1 cellular context compared by ENCODE assay signal in the genomic region with DNA sequence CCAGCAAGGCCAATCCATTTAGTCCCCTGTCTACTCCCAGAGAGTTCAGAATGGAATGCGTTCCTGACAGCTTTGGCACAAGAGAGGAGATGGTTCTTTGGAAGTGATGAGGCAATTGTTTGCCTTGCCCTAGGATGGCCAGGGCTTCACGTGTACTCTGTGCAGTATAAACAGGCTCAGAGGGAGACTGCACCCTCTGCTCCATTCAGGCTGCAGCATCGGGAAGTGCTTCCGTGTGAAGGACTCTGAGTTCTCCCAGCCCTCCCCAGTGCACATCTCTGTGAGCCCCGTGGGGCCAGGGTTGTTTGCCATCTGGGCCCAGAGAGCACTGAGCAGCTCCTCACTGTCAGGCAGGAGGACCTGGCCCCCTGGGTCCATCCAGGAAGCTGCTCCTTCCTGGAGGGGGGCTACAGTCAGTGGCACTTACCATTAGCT.
A peak's percentile ranks its signal among the peaks of the same experiment; 100 is the strongest.
TF ChIP-seq lines count a peak whose summit lies in the region.

No MANE protein-coding gene starts in this region.

TF ChIP-seq in HepG2, 621 proteins besides CTCF, POLR2A, EP300 and RAD21 (continued from another document and continues in another):
- TF ChIP-seq, protein P1, sequence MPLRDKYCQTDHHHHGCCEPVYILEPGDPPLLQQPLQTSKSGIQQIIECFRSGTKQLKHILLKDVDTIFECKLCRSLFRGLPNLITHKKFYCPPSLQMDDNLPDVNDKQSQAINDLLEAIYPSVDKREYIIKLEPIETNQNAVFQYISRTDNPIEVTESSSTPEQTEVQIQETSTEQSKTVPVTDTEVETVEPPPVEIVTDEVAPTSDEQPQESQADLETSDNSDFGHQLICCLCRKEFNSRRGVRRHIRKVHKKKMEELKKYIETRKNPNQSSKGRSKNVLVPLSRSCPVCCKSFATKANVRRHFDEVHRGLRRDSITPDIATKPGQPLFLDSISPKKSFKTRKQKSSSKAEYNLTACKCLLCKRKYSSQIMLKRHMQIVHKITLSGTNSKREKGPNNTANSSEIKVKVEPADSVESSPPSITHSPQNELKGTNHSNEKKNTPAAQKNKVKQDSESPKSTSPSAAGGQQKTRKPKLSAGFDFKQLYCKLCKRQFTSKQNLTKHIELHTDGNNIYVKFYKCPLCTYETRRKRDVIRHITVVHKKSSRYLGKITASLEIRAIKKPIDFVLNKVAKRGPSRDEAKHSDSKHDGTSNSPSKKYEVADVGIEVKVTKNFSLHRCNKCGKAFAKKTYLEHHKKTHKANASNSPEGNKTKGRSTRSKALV (CRISPR knock-in tag; IDR thresholded peaks at IDR 0.05): no peak; the same call in 1 of the 2 replicates
- TF ChIP-seq, protein P2, sequence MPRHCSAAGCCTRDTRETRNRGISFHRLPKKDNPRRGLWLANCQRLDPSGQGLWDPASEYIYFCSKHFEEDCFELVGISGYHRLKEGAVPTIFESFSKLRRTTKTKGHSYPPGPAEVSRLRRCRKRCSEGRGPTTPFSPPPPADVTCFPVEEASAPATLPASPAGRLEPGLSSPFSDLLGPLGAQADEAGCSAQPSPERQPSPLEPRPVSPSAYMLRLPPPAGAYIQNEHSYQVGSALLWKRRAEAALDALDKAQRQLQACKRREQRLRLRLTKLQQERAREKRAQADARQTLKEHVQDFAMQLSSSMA (CRISPR knock-in tag; IDR thresholded peaks at IDR 0.05): 0 out of 2 replicates have a peak, but pooled peaks have one; percentile 20
- peak; percentile 86 for TF ChIP-seq ZNF264 (CRISPR knock-in tag; IDR thresholded peaks at IDR 0.05)
- no peak for TF ChIP-seq ZFAT (CRISPR knock-in tag; conservative IDR thresholded peaks at IDR 0.05)
- peak; percentile 81; the same call in 1 of the 2 replicates for TF ChIP-seq ZNF430 (CRISPR knock-in tag; IDR thresholded peaks at IDR 0.05)
- no peak for TF ChIP-seq CENPT (CRISPR knock-in tag; IDR thresholded peaks at IDR 0.05; ENCODE audit: low read depth)
- no peak for TF ChIP-seq U2AF2 (IDR thresholded peaks at IDR 0.05; ENCODE audit: low read depth, low read length)
- no peak for TF ChIP-seq TBP (CRISPR knock-in tag; IDR thresholded peaks at IDR 0.05)
- TF ChIP-seq TMF1 (CRISPR knock-in tag; IDR thresholded peaks at IDR 0.05; ENCODE audit: low read depth): 0 out of 2 replicates have a peak, but pooled peaks have one; percentile 41
- TF ChIP-seq ZNF326 (CRISPR knock-in tag; IDR thresholded peaks at IDR 0.05; ENCODE audit: borderline replicate concordance): no peak
- no peak for TF ChIP-seq BRCA1 (CRISPR knock-in tag; IDR thresholded peaks at IDR 0.05)
- no peak for TF ChIP-seq ZNF382 (CRISPR knock-in tag; IDR thresholded peaks at IDR 0.05; ENCODE audit: borderline replicate concordance)
- TF ChIP-seq, protein P3, sequence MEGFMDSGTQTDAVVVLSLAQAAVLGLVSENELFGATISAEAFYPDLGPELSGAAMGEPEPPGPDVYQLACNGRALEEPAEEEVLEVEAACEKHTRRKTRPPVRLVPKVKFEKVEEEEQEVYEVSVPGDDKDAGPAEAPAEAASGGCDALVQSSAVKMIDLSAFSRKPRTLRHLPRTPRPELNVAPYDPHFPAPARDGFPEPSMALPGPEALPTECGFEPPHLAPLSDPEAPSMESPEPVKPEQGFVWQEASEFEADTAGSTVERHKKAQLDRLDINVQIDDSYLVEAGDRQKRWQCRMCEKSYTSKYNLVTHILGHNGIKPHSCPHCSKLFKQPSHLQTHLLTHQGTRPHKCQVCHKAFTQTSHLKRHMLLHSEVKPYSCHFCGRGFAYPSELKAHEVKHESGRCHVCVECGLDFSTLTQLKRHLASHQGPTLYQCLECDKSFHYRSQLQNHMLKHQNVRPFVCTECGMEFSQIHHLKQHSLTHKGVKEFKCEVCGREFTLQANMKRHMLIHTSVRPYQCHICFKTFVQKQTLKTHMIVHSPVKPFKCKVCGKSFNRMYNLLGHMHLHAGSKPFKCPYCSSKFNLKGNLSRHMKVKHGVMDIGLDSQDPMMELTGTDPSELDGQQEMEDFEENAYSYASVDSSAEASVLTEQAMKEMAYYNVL (CRISPR knock-in tag; IDR thresholded peaks at IDR 0.05; ENCODE audit: borderline replicate concordance): peak; percentile 68; the same call in 1 of the 2 replicates
- TF ChIP-seq GPN1 (CRISPR knock-in tag; IDR thresholded peaks at IDR 0.05; ENCODE audit: borderline replicate concordance): no peak
- no peak for TF ChIP-seq ZNF619 (CRISPR knock-in tag; IDR thresholded peaks at IDR 0.05)
- peak; percentile 63 for TF ChIP-seq NR2F6 (IDR thresholded peaks at IDR 0.05)
- peak; percentile 76 for TF ChIP-seq NR2F6 (CRISPR knock-in tag; IDR thresholded peaks at IDR 0.05)
- TF ChIP-seq POLR2G (IDR thresholded peaks at IDR 0.05; ENCODE audit: low read depth, low read length): no peak
- TF ChIP-seq, protein P4, sequence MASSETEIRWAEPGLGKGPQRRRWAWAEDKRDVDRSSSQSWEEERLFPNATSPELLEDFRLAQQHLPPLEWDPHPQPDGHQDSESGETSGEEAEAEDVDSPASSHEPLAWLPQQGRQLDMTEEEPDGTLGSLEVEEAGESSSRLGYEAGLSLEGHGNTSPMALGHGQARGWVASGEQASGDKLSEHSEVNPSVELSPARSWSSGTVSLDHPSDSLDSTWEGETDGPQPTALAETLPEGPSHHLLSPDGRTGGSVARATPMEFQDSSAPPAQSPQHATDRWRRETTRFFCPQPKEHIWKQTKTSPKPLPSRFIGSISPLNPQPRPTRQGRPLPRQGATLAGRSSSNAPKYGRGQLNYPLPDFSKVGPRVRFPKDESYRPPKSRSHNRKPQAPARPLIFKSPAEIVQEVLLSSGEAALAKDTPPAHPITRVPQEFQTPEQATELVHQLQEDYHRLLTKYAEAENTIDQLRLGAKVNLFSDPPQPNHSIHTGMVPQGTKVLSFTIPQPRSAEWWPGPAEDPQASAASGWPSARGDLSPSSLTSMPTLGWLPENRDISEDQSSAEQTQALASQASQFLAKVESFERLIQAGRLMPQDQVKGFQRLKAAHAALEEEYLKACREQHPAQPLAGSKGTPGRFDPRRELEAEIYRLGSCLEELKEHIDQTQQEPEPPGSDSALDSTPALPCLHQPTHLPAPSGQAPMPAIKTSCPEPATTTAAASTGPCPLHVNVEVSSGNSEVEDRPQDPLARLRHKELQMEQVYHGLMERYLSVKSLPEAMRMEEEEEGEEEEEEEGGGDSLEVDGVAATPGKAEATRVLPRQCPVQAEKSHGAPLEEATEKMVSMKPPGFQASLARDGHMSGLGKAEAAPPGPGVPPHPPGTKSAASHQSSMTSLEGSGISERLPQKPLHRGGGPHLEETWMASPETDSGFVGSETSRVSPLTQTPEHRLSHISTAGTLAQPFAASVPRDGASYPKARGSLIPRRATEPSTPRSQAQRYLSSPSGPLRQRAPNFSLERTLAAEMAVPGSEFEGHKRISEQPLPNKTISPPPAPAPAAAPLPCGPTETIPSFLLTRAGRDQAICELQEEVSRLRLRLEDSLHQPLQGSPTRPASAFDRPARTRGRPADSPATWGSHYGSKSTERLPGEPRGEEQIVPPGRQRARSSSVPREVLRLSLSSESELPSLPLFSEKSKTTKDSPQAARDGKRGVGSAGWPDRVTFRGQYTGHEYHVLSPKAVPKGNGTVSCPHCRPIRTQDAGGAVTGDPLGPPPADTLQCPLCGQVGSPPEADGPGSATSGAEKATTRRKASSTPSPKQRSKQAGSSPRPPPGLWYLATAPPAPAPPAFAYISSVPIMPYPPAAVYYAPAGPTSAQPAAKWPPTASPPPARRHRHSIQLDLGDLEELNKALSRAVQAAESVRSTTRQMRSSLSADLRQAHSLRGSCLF (CRISPR knock-in tag; IDR thresholded peaks at IDR 0.05; ENCODE audit: borderline replicate concordance): no peak
- TF ChIP-seq, protein P5, sequence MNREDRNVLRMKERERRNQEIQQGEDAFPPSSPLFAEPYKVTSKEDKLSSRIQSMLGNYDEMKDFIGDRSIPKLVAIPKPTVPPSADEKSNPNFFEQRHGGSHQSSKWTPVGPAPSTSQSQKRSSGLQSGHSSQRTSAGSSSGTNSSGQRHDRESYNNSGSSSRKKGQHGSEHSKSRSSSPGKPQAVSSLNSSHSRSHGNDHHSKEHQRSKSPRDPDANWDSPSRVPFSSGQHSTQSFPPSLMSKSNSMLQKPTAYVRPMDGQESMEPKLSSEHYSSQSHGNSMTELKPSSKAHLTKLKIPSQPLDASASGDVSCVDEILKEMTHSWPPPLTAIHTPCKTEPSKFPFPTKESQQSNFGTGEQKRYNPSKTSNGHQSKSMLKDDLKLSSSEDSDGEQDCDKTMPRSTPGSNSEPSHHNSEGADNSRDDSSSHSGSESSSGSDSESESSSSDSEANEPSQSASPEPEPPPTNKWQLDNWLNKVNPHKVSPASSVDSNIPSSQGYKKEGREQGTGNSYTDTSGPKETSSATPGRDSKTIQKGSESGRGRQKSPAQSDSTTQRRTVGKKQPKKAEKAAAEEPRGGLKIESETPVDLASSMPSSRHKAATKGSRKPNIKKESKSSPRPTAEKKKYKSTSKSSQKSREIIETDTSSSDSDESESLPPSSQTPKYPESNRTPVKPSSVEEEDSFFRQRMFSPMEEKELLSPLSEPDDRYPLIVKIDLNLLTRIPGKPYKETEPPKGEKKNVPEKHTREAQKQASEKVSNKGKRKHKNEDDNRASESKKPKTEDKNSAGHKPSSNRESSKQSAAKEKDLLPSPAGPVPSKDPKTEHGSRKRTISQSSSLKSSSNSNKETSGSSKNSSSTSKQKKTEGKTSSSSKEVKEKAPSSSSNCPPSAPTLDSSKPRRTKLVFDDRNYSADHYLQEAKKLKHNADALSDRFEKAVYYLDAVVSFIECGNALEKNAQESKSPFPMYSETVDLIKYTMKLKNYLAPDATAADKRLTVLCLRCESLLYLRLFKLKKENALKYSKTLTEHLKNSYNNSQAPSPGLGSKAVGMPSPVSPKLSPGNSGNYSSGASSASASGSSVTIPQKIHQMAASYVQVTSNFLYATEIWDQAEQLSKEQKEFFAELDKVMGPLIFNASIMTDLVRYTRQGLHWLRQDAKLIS (CRISPR knock-in tag; IDR thresholded peaks at IDR 0.05): no peak
- no peak for TF ChIP-seq CHCHD3 (CRISPR knock-in tag; IDR thresholded peaks at IDR 0.05)
- TF ChIP-seq, protein P6, sequence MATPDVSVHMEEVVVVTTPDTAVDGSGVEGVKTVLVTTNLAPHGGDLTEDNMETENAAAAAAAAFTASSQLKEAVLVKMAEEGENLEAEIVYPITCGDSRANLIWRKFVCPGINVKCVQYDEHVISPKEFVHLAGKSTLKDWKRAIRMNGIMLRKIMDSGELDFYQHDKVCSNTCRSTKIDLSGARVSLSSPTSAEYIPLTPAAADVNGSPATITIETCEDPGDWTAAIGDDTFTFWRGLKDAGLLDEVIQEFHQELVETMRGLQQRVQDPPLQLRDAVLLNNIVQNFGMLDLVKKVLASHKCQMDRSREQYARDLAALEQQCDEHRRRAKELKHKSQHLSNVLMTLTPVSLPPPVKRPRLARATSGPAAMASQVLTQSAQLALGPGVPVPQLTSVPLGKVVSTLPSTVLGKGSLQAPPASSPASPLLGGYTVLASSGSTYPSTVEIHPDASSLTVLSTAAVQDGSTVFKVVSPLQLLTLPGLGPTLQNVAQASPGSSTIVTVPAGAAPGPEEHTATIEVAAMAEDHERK (CRISPR knock-in tag; IDR thresholded peaks at IDR 0.05; ENCODE audit: low read depth): no peak
- TF ChIP-seq ZNF432 (CRISPR knock-in tag; IDR thresholded peaks at IDR 0.05; ENCODE audit: borderline replicate concordance): no peak
- TF ChIP-seq, protein P7, sequence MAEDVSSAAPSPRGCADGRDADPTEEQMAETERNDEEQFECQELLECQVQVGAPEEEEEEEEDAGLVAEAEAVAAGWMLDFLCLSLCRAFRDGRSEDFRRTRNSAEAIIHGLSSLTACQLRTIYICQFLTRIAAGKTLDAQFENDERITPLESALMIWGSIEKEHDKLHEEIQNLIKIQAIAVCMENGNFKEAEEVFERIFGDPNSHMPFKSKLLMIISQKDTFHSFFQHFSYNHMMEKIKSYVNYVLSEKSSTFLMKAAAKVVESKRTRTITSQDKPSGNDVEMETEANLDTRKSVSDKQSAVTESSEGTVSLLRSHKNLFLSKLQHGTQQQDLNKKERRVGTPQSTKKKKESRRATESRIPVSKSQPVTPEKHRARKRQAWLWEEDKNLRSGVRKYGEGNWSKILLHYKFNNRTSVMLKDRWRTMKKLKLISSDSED (CRISPR knock-in tag; IDR thresholded peaks at IDR 0.05): no peak
- TF ChIP-seq HNRNPL (IDR thresholded peaks at IDR 0.05; ENCODE audit: low read depth, low read length): no peak
- TF ChIP-seq, protein P8, sequence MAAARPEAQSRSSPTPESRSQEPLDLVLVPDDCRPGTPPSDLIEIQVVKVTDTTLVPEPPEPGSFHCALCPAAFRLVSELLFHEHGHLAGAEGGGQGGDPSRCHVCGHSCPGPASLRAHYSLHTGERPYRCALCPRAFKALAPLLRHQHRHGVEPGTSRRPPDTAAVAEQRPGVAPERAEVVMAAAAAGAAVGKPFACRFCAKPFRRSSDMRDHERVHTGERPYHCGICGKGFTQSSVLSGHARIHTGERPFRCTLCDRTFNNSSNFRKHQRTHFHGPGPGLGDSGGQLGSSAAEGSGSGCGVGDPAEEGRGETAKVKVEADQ (CRISPR knock-in tag; IDR thresholded peaks at IDR 0.05; ENCODE audit: borderline replicate concordance): no peak
- TF ChIP-seq ZNF253 (CRISPR knock-in tag; IDR thresholded peaks at IDR 0.05; ENCODE audit: borderline replicate concordance): no peak
- TF ChIP-seq ZNF17 (CRISPR knock-in tag; IDR thresholded peaks at IDR 0.05): no peak
- TF ChIP-seq FOSL2 (CRISPR knock-in tag; IDR thresholded peaks at IDR 0.05): peak; percentile 85
- TF ChIP-seq, protein P9, sequence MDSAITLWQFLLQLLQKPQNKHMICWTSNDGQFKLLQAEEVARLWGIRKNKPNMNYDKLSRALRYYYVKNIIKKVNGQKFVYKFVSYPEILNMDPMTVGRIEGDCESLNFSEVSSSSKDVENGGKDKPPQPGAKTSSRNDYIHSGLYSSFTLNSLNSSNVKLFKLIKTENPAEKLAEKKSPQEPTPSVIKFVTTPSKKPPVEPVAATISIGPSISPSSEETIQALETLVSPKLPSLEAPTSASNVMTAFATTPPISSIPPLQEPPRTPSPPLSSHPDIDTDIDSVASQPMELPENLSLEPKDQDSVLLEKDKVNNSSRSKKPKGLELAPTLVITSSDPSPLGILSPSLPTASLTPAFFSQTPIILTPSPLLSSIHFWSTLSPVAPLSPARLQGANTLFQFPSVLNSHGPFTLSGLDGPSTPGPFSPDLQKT (CRISPR knock-in tag; IDR thresholded peaks at IDR 0.05; ENCODE audit: borderline replicate concordance): no peak
- TF ChIP-seq SP1 (IDR thresholded peaks at IDR 0.05): no peak
- no peak for TF ChIP-seq SP1 (CRISPR knock-in tag; IDR thresholded peaks at IDR 0.05)
- peak; percentile 82 for TF ChIP-seq RARA (CRISPR knock-in tag; IDR thresholded peaks at IDR 0.05)
- TF ChIP-seq GATAD2A (CRISPR knock-in tag; IDR thresholded peaks at IDR 0.05): peak; percentile 94
